ENCODE assay signal across 8 cellular contexts in the genomic region with DNA sequence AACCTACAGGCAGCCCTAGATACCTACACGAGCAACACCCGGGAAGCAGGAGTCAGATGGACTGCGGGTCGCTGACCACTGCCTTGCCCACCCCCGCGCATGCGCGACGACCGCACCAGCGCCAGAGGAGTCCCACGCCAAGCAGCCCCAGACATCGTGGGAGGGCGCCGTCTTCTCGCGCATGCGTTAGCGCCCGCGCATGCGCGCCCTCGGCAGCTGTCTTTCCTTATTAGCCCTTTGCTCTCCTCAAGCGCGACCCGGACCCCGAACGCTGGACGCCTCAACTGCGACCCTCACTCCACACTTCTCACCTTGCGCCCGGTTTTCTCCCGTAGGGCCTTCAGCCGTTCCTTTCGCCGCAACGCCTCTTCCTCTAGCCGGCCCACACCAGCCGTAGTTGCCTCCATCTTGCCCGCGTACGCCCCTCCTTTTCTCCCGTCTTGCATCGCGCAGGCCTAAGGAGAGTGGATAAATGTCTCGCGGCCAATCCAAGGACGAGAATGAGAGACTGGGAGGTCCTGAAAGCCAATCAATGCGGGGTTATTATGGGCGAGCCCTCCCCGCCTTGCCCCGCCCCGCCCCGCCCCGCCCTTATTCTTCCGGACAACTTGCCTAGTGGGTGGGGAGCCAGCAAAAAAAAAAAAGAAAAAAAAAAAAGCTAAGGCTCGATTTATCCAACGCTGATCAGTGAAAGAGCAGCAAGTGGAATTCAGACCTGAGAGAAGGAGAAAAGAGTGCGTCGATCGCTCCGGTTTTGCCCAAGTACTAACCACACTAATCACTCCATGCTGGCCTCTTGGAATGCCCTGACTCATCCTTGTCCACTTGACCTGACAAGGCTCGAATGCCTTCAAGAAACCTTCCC. TPM values are rescaled to one million over a fixed set of nuclear protein-coding genes. Genes with fewer than 3 reads are reported as not detected.
DNase-seq lines count a peak whose midpoint lies in the region; TF ChIP-seq lines count a peak whose summit lies in the region.

Gene CCDC12 (minus strand): TSS at position 420 of the 865 bp plus-strand sequence. CDS start 13 bp downstream, at position 407.

- TF ChIP-seq EP300 in neural cell (conservative IDR thresholded peaks at IDR 0.05; ENCODE audit: poor library complexity, severe bottlenecking) (peak; percentile 61), stomach (IDR thresholded peaks at IDR 0.05) (no peak)

- peaks cover 51 to 83% (median 79%) of the 10 kb centered on the region in 4 donors for H3K4me1 ChIP-seq in stomach

- DNase-seq in EL: peak; percentile 99
- peak; percentile 99 for DNase-seq in H7
- DNase-seq in MG63: peak; percentile 93
- peak; percentile 95 for DNase-seq in SHP77 treated with DMSO at 0.1 percent for 48 hours (lab: John Stamatoyannopoulos, UW)
- peak; percentile 70 for DNase-seq in activated gamma-delta T cell (lab: John Stamatoyannopoulos, UW)
- DNase-seq in fibroblast of villous mesenchyme (ENCODE audit: low read depth): peak; percentile 99
- DNase-seq in stomach: peak; percentile 96

- H3K36me3 ChIP-seq in H7 (replicated peaks; ENCODE audit: control insufficient read depth, insufficient read depth, low read length) (no peaks in the 10 kb centered on the region; the same call in 1 of the 2 replicates), MG63 (no peaks in the 10 kb centered on the region; the same call in none of the 2 replicates), neural cell (ENCODE audit: insufficient read depth, low read length) (no peaks in the 10 kb centered on the region), stomach (peaks cover 0 to 1% (median 0%) of the 10 kb centered on the region in 4 donors)

- peak within 1 kb of the TSS; percentile 94 for H3K9ac ChIP-seq in neural cell (ENCODE audit: low read length)

- peak within 1 kb of the TSS; percentile 96 for H3K27ac ChIP-seq in neural cell (ENCODE audit: low read length)
- peak within 1 kb of the TSS; percentile 95 to 98 (median 96) for H3K27ac ChIP-seq in stomach

- H4K20me1 ChIP-seq in neural cell (ENCODE audit: insufficient read depth): peaks cover 3% of the 10 kb centered on the region

- H3K9me2 ChIP-seq in neural cell (ENCODE audit: insufficient read depth, low read length): no peaks in the 10 kb centered on the region

- no peaks in the 10 kb centered on the region for H3K9me3 ChIP-seq in MG63
- H3K9me3 ChIP-seq in neural cell (ENCODE audit: low read length): no peaks in the 10 kb centered on the region
- no peaks in the 10 kb centered on the region for H3K9me3 ChIP-seq in stomach

- H3K4me3 ChIP-seq in H7 (ENCODE audit: insufficient read depth, low read depth, low read length) (peak within 1 kb of the TSS; percentile 99), MG63 (peak within 1 kb of the TSS; percentile 95), fibroblast of villous mesenchyme (ENCODE audit: low read depth, low read length) (peak within 1 kb of the TSS; percentile 96), neural cell (ENCODE audit: low read length) (peak within 1 kb of the TSS; percentile 93), stomach (peak within 1 kb of the TSS; percentile 71 to 89 (median 83))

- peak within 1 kb of the TSS; percentile 98 for H2AFZ ChIP-seq in neural cell (ENCODE audit: low read depth, low read length)

- peaks cover 42% of the 10 kb centered on the region for H3K79me2 ChIP-seq in neural cell (replicated peaks; ENCODE audit: insufficient read depth, low read length)

- TF ChIP-seq POLR2A in stomach (IDR thresholded peaks at IDR 0.05): peak in 2 of 4 donors; percentile 51 to 90

- 0% methylated on average over 59 to 64 of the region's 64 CpGs for WGBS in stomach, 5 donors

- intact Hi-C loops in stomach (cut with DNase I; ENCODE audit: low total_unique reads): no loop called here

- peak; percentile 27 for TF ChIP-seq RAD21 in neural cell (conservative IDR thresholded peaks at IDR 0.05)

- H3K27me3 ChIP-seq in H7 (ENCODE audit: control insufficient read depth, insufficient read depth, low read length): no peaks in the 10 kb centered on the region; the same call in 1 of the 2 replicates
- no peaks in the 10 kb centered on the region for H3K27me3 ChIP-seq in MG63
- no peaks in the 10 kb centered on the region for H3K27me3 ChIP-seq in neural cell (ENCODE audit: insufficient read depth, low read depth, low read length)
- H3K27me3 ChIP-seq in stomach: no peaks in the 10 kb centered on the region

- H3K4me2 ChIP-seq in neural cell (ENCODE audit: low read length): peak within 1 kb of the TSS; percentile 30

- no peaks in the 10 kb centered on the region for H3F3A ChIP-seq in neural cell (ENCODE audit: insufficient read depth, low read length, poor library complexity, severe bottlenecking)

- TF ChIP-seq CTCF in fibroblast of villous mesenchyme (IDR thresholded peaks at IDR 0.05; ENCODE audit: insufficient read depth, low read depth, low read length) (no peak), neural cell (IDR thresholded peaks at IDR 0.05; ENCODE audit: poor library complexity, severe bottlenecking) (no peak), stomach (IDR thresholded peaks at IDR 0.05) (peak in 1 of 7 experiments; percentile 10)

TF ChIP-seq in neural cell, 6 proteins besides CTCF, POLR2A, EP300 and RAD21:
- TF ChIP-seq SMC3 (conservative IDR thresholded peaks at IDR 0.05; ENCODE audit: poor library complexity) (peak; percentile 22), TAF1 (IDR thresholded peaks at IDR 0.05; ENCODE audit: low read depth) (peak; percentile 90), MXI1 (conservative IDR thresholded peaks at IDR 0.05; ENCODE audit: poor library complexity, severe bottlenecking) (peak; percentile 88), POLR2AphosphoS5 (IDR thresholded peaks at IDR 0.05) (peak; percentile 99), EZH2 (IDR thresholded peaks at IDR 0.05; ENCODE audit: borderline replicate concordance, insufficient read depth, low read length, poor library complexity, severe bottlenecking) (no peak), REST (IDR thresholded peaks at IDR 0.05; ENCODE audit: borderline replicate concordance) (peak; percentile 84)

RNA-seq across cellular contexts. Expression of gene CCDC12, which starts in this region (rescaled TPM):
- 40.0 and 40.9 TPM in 2 replicates for total RNA-seq in H7 (2014; rRNA removed; shearing (Covaris generic))
- 12.0 and 13.7 TPM in 2 replicates for total RNA-seq in MG63 (2014; rRNA removed; shearing (Covaris generic); ENCODE audit: low replicate concordance)
- 18.6 and 25.4 TPM in 2 replicates for total RNA-seq in fibroblast of villous mesenchyme
- 43.8 and 46.4 TPM in 2 replicates for polyA plus RNA-seq in neural cell
- polyA minus RNA-seq in neural cell: 38.7 and 39.0 TPM in 2 replicates
- 10 to 100 TPM in 4 of 5 donors, 1 to 10 TPM in 1; 2.9 to 55.3 (median 38.4) TPM for total RNA-seq in stomach
- 10 to 100 TPM; 84.2 to 88.7 (median 84.5) TPM for polyA plus RNA-seq in stomach

Comparison
In these comparisons a context has a peak if more than half of its experiments do, and no peak if none do; other contexts are left out.
1. Peak in every context shown above with its lines: DNase-seq, H3K4me3 ChIP-seq and H3K27ac ChIP-seq.